8 cellular contexts compared by ENCODE assay signal in genomic region chr5:109691248-109691574, GRCh38. TPM values are rescaled to one million over a fixed set of nuclear protein-coding genes. Genes with fewer than 3 reads are reported as not detected.
A peak's percentile ranks its signal among the peaks of the same experiment; 100 is the strongest.
DNase-seq lines count a peak whose midpoint lies in the region; ATAC-seq and TF ChIP-seq lines count a peak whose summit lies in the region.

No MANE protein-coding gene starts in this region.

- H3K9ac ChIP-seq in SK-N-MC (ENCODE audit: insufficient read length) (peak overlapping the region; percentile 75), rectal smooth muscle tissue (ENCODE audit: low read length) (no peak overlapping the region)

- H2AFZ ChIP-seq in GM23338: peak overlapping the region; percentile 82; the same call in 1 of the 2 replicates

- peaks cover 10% of the 10 kb centered on the region; the same call in 2 of the 3 replicates for H3K36me3 Mint-ChIP-seq in GM23338 (ENCODE audit: low read depth)

- TF ChIP-seq POLR2A in erythroblast (IDR thresholded peaks at IDR 0.05; ENCODE audit: low read length): peak; percentile 10

- no peak for DNase-seq in GM23338 (ENCODE audit: low spot score)
- DNase-seq in SK-N-MC (ENCODE audit: low read depth, low spot score): no peak
- DNase-seq in erythroblast (lab: John Stamatoyannopoulos, UW): no peak
- no peak for DNase-seq in retina
- DNase-seq in NCI-H1417 treated with DMSO at 0.1 percent for 48 hours (lab: John Stamatoyannopoulos, UW): no peak

- no peaks in the 10 kb centered on the region for H3K27me3 Mint-ChIP-seq in GM23338 (ENCODE audit: insufficient read depth, low read depth, poor library complexity)

- H3K27ac ChIP-seq in GM23338 (ENCODE audit: low read depth): no peak overlapping the region
- H3K27ac ChIP-seq in SK-N-MC: no peak overlapping the region
- H3K27ac ChIP-seq in rectal smooth muscle tissue (ENCODE audit: low read depth, low read length): no peak overlapping the region

- H3K36me3 ChIP-seq in GM23338 (ENCODE audit: insufficient read depth) (no peaks in the 10 kb centered on the region), SK-N-MC (ENCODE audit: insufficient read depth, low read length) (no peaks in the 10 kb centered on the region), rectal smooth muscle tissue (ENCODE audit: control insufficient read depth, insufficient read depth, low read length) (no peaks in the 10 kb centered on the region)

- peak overlapping the region; percentile 82 for H3K4me3 ChIP-seq in GM23338
- peak overlapping the region; percentile 94 for H3K4me3 ChIP-seq in SK-N-MC
- H3K4me3 ChIP-seq in rectal smooth muscle tissue (ENCODE audit: low read length): peak overlapping the region; percentile 86

- no peak for TF ChIP-seq CTCF in GM23338 (conservative IDR thresholded peaks at IDR 0.05; ENCODE audit: low read depth in 2 of 2)

- H3K4me2 ChIP-seq in GM23338: peak overlapping the region; percentile 95

- peak overlapping the region; percentile 58 for H3K27ac Mint-ChIP-seq in GM23338

- no peaks in the 10 kb centered on the region; the same call in 1 of the 2 replicates for H3K9me2 ChIP-seq in GM23338 (ENCODE audit: insufficient read depth)

- H3K4me3 Mint-ChIP-seq in GM23338: peak overlapping the region; percentile 97

- no peak for ATAC-seq in GM23338
- no peak for ATAC-seq in GM19324 (IDR thresholded peaks at IDR 0.05; ENCODE audit: low FRiP score, unreplicated experiment)
- ATAC-seq in HG03469 (IDR thresholded peaks at IDR 0.05; ENCODE audit: unreplicated experiment): no peak

- peaks cover 35% of the 10 kb centered on the region for H4K20me1 ChIP-seq in GM23338 (replicated peaks; ENCODE audit: insufficient read depth)

- peaks cover 50% of the 10 kb centered on the region for H3K4me1 Mint-ChIP-seq in GM23338

- H3K79me2 ChIP-seq in GM23338 (replicated peaks; ENCODE audit: insufficient read depth): peaks cover 64% of the 10 kb centered on the region

- H3K27me3 ChIP-seq in GM23338 (ENCODE audit: insufficient read depth): no peaks in the 10 kb centered on the region
- H3K27me3 ChIP-seq in rectal smooth muscle tissue (ENCODE audit: control insufficient read depth, insufficient read depth, low read length): no peaks in the 10 kb centered on the region

- H3K9me3 Mint-ChIP-seq in GM23338: peaks cover 12% of the 10 kb centered on the region

- H3K4me1 ChIP-seq in GM23338 (ENCODE audit: insufficient read depth): peaks cover 45% of the 10 kb centered on the region
- H3K4me1 ChIP-seq in rectal smooth muscle tissue (ENCODE audit: control insufficient read depth, insufficient read depth, low read length): peaks cover 16% of the 10 kb centered on the region

- H3K9me3 ChIP-seq in SK-N-MC (ENCODE audit: low read depth, low read length): peaks cover 4% of the 10 kb centered on the region; the same call in 1 of the 2 replicates

- no peaks in the 10 kb centered on the region for H3F3A ChIP-seq in GM23338 (replicated peaks; ENCODE audit: low read depth)

TF ChIP-seq in GM23338, 12 proteins besides CTCF, POLR2A, EP300 and RAD21 (continues in another document):
- TF ChIP-seq ZNF114 (CRISPR knock-in tag; IDR thresholded peaks at IDR 0.05) (no peak), ZNF331 (CRISPR knock-in tag; IDR thresholded peaks at IDR 0.05; ENCODE audit: low read depth) (no peak), ETS1 (IDR thresholded peaks at IDR 0.05) (no peak), EZH2phosphoT487 (IDR thresholded peaks at IDR 0.05; ENCODE audit: unreplicated experiment) (no peak), STAT1 (IDR thresholded peaks at IDR 0.05; ENCODE audit: unreplicated experiment) (no peak), JUNB (IDR thresholded peaks at IDR 0.05; ENCODE audit: unreplicated experiment) (no peak), NANOG (IDR thresholded peaks at IDR 0.05; ENCODE audit: borderline replicate concordance) (no peak), CREB1 (CRISPR knock-in tag; IDR thresholded peaks at IDR 0.05; ENCODE audit: low read depth) (no peak), EZH2 (IDR thresholded peaks at IDR 0.05; ENCODE audit: low read depth, unreplicated experiment) (no peak), ZNF462 (CRISPR knock-in tag; IDR thresholded peaks at IDR 0.05) (no peak), POLR2AphosphoS5 (IDR thresholded peaks at IDR 0.05; ENCODE audit: low read depth) (no peak)

RNA-seq across cellular contexts. Expression of gene MAN2A1, which starts 1.5 kb away (rescaled TPM):
- total RNA-seq in GM23338 (2014; rRNA removed; shearing (Covaris generic)): 129 and 132 TPM in 2 replicates
- polyA plus RNA-seq in GM23338 (2016; fragmentation: Nextera tagmentation; extraction: Ambion mirVana): 28.3 and 32.5 TPM in 2 replicates
